Comparison of ENCODE assay signal across 8 cellular contexts in genomic region chr1:50605186-50605875, GRCh38.
DNase-seq lines count a peak whose midpoint lies in the region; ATAC-seq, FAIRE-seq and TF ChIP-seq lines count a peak whose summit lies in the region.

No MANE protein-coding gene starts in this region.

- no peaks in the 10 kb centered on the region for H3K27me3 Mint-ChIP-seq in neural progenitor cell (ENCODE audit: insufficient read depth, low read depth)
- no peaks in the 10 kb centered on the region for H3K27me3 Mint-ChIP-seq in effector memory CD8-positive, alpha-beta T cell

- DNase-seq in DMS114 treated with DMSO at 0.1 percent for 48 hours (lab: John Stamatoyannopoulos, UW; ENCODE audit: unreplicated experiment) (peak; percentile 56), NCI-H446 treated with DMSO at 0.1 percent for 48 hours (lab: John Stamatoyannopoulos, UW) (peak; percentile 38), cerebellar cortex (ENCODE audit: low spot score) (peak; percentile 33), neural progenitor cell (ENCODE audit: low spot score) (peak; percentile 61), GM12892 (ENCODE audit: insufficient read length) (no peak)
- DNase-seq in effector memory CD8-positive, alpha-beta T cell, result no peak

- peaks cover 8% of the 10 kb centered on the region for H3K4me1 ChIP-seq in HEK293 (ENCODE audit: control insufficient read depth, insufficient read depth, low read length)
- H3K4me1 ChIP-seq in neural progenitor cell, result peaks cover 2% of the 10 kb centered on the region

- H3K36me3 ChIP-seq in HEK293 (ENCODE audit: control insufficient read depth in 2 of 2, insufficient read depth in 1 of 2, low read length in 2 of 2), result no peaks in the 10 kb centered on the region
- H3K36me3 ChIP-seq in neural progenitor cell, result no peaks in the 10 kb centered on the region

- H3K9me3 ChIP-seq in HEK293 (ENCODE audit: control insufficient read depth, insufficient read depth, low read depth, low read length), result no peaks in the 10 kb centered on the region
- H3K9me3 ChIP-seq in neural progenitor cell (ENCODE audit: low read depth), result no peaks in the 10 kb centered on the region

- no peaks in the 10 kb centered on the region for H3K4me1 Mint-ChIP-seq in neural progenitor cell
- no peaks in the 10 kb centered on the region for H3K4me1 Mint-ChIP-seq in effector memory CD8-positive, alpha-beta T cell (ENCODE audit: low read depth in 2 of 2)

- no peaks in the 10 kb centered on the region for H3K9me3 Mint-ChIP-seq in neural progenitor cell
- H3K9me3 Mint-ChIP-seq in effector memory CD8-positive, alpha-beta T cell, result no peaks in the 10 kb centered on the region

- TF ChIP-seq CTCF in HEK293 (tag by site-specific recombination; IDR thresholded peaks at IDR 0.05) (peak; percentile 16; the same call in 1 of the 2 replicates), neural progenitor cell (IDR thresholded peaks at IDR 0.05) (peak; percentile 79)

- H3K4me3 Mint-ChIP-seq in neural progenitor cell, result no peak overlapping the region
- H3K4me3 Mint-ChIP-seq in effector memory CD8-positive, alpha-beta T cell, result no peak overlapping the region

- H3K27me3 ChIP-seq in neural progenitor cell, result no peaks in the 10 kb centered on the region

- H3K36me3 Mint-ChIP-seq in neural progenitor cell, result no peaks in the 10 kb centered on the region
- peaks cover 4% of the 10 kb centered on the region for H3K36me3 Mint-ChIP-seq in effector memory CD8-positive, alpha-beta T cell (ENCODE audit: insufficient read depth)

- no peaks in the 10 kb centered on the region for H4K20me1 ChIP-seq in neural progenitor cell (ENCODE audit: low read depth)

- POLR2A ChIA-PET in HEK293 (lab: Yijun Ruan, JAX), result no interaction called here

- no peak overlapping the region for H2AFZ ChIP-seq in neural progenitor cell (replicated peaks)

- no peak overlapping the region for H3K4me2 ChIP-seq in neural progenitor cell

- no peaks in the 10 kb centered on the region for H3K79me2 ChIP-seq in neural progenitor cell (ENCODE audit: low read depth)

- FAIRE-seq in GM12892 (lab: Jason Lieb, UNC), result no peak

- no peak overlapping the region for H3K9ac ChIP-seq in neural progenitor cell

- H3K27ac Mint-ChIP-seq in neural progenitor cell, result no peak overlapping the region
- H3K27ac Mint-ChIP-seq in effector memory CD8-positive, alpha-beta T cell, result no peak overlapping the region

- no peak for TF ChIP-seq POLR2A in GM12892 (IDR thresholded peaks at IDR 0.05; ENCODE audit: low read depth, low read length)

- no peak for ATAC-seq in HG02938 (IDR thresholded peaks at IDR 0.05; ENCODE audit: unreplicated experiment)
- no peak for ATAC-seq in effector memory CD8-positive, alpha-beta T cell (replicated peaks)

- H3K27ac ChIP-seq in HEK293 (ENCODE audit: extremely low read depth, low read depth, low read length) (no peak overlapping the region), neural progenitor cell (no peak overlapping the region)

- H3F3A ChIP-seq in neural progenitor cell (ENCODE audit: low read depth), result no peaks in the 10 kb centered on the region

- H3K4me3 ChIP-seq in HEK293 (ENCODE audit: low read depth, low read length) (no peak overlapping the region), neural progenitor cell (no peak overlapping the region)

- CTCF ChIA-PET in HEK293 (lab: Yijun Ruan, JAX), result interaction anchor here (0.5 to 4.0 kb wide), 23 partner anchors 8 to 976 kb away, joined by 3 to 15 read pairs (median 4); no protein-coding TSS in a partner anchor

TF ChIP-seq in HEK293, 187 proteins besides CTCF, POLR2A, EP300 and RAD21:
- TF ChIP-seq MYNN (tag by site-specific recombination; IDR thresholded peaks at IDR 0.05; ENCODE audit: borderline replicate concordance) (no peak), PRDM6 (tag by site-specific recombination; IDR thresholded peaks at IDR 0.05) (peak; percentile 32; the same call in 1 of the 2 replicates), ZNF132 (tag by site-specific recombination; IDR thresholded peaks at IDR 0.05; ENCODE audit: borderline replicate concordance) (no peak), ZNF76 (tag by site-specific recombination; IDR thresholded peaks at IDR 0.05; ENCODE audit: borderline replicate concordance, low read depth) (no peak), ZSCAN23 (tag by site-specific recombination; IDR thresholded peaks at IDR 0.05) (no peak), ZNF211 (tag by site-specific recombination; IDR thresholded peaks at IDR 0.05; ENCODE audit: low read depth) (no peak), ZNF366 (tag by site-specific recombination; conservative IDR thresholded peaks at IDR 0.05) (0 out of 2 replicates have a peak, but pooled peaks have one; percentile 21), SALL2 (tag by site-specific recombination; IDR thresholded peaks at IDR 0.05; ENCODE audit: borderline replicate concordance) (no peak), ZNF629 (tag by site-specific recombination; IDR thresholded peaks at IDR 0.05) (peak; percentile 52; the same call in 1 of the 2 replicates), ZNF654 (tag by site-specific recombination; IDR thresholded peaks at IDR 0.05; ENCODE audit: low read depth) (peak; percentile 58), ZNF645 (tag by site-specific recombination; IDR thresholded peaks at IDR 0.05) (no peak), OSR2 (tag by site-specific recombination; IDR thresholded peaks at IDR 0.05) (peak; percentile 34; the same call in 1 of the 2 replicates), ZNF292 (tag by site-specific recombination; IDR thresholded peaks at IDR 0.05; ENCODE audit: borderline replicate concordance, low read depth) (no peak), ZNF610 (tag by site-specific recombination; IDR thresholded peaks at IDR 0.05; ENCODE audit: borderline replicate concordance) (no peak), ZFP69B (tag by site-specific recombination; IDR thresholded peaks at IDR 0.05) (no peak), ZNF416 (tag by site-specific recombination; IDR thresholded peaks at IDR 0.05) (no peak), ZNF169 (tag by site-specific recombination; IDR thresholded peaks at IDR 0.05) (no peak), ZNF311 (tag by site-specific recombination; IDR thresholded peaks at IDR 0.05; ENCODE audit: borderline replicate concordance) (no peak)
- TF ChIP-seq, protein P1, sequence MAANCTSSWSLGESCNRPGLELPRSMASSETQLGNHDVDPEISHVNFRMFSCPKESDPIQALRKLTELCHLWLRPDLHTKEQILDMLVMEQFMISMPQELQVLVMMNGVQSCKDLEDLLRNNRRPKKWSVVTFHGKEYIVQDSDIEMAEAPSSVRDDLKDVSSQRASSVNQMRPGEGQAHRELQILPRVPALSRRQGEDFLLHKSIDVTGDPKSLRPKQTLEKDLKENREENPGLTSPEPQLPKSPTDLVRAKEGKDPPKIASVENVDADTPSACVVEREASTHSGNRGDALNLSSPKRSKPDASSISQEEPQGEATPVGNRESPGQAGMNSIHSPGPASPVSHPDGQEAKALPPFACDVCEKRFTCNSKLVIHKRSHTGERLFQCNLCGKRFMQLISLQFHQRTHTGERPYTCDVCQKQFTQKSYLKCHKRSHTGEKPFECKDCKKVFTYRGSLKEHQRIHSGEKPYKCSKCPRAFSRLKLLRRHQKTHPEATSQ (tag by site-specific recombination; IDR thresholded peaks at IDR 0.05), result no peak

Comparison
In these comparisons a context has a peak if more than half of its experiments do, and no peak if none do; other contexts are left out.
1. DNase-seq: peak in DMS114 treated with DMSO at 0.1 percent for 48 hours (single experiment), NCI-H446 treated with DMSO at 0.1 percent for 48 hours (single experiment), cerebellar cortex (single experiment) and neural progenitor cell (single experiment); none in effector memory CD8-positive, alpha-beta T cell (0 of 3) and GM12892 (single experiment).